Comparison of ENCODE assay signal across 14 cellular contexts in genomic region chr7:36045275-36045674, GRCh38.
DNase-seq lines count a peak whose midpoint lies in the region; ATAC-seq and TF ChIP-seq lines count a peak whose summit lies in the region.
"Had no signal": no experiment of that assay in that cellular context is flagged by ENCODE, and none has a peak within 500 bp of the region (broad histone marks: within the 10 kb centered on the region; RNA-seq: fewer than 3 reads in every experiment).

No MANE protein-coding gene starts in this region.

- no peak for ATAC-seq in esophagus mucosa
- ATAC-seq: natural killer cell treated with Interleukin-12 subunit alpha and Interleukin-12 subunit beta and Interleukin-15 and Interleukin-18, amount 100 ng/mL, for 72 hours had no signal

- peak overlapping the region; percentile 18 for H3K4me2 ChIP-seq in GM23248 (ENCODE audit: unreplicated experiment)
- H3K4me2 ChIP-seq in hepatocyte: no peak overlapping the region
- H3K4me2 ChIP-seq: SK-N-SH had no signal

- peak; percentile 37 for DNase-seq in GM23248
- DNase-seq in coronary artery (ENCODE audit: low spot score): no peak
- DNase-seq in hepatocyte (ENCODE audit: low spot score): no peak
- DNase-seq in spleen: no peak
- no peak for DNase-seq in C1 segment of cervical spinal cord (lab: John Stamatoyannopoulos, UW)
- no peak for DNase-seq in stimulated activated CD4-positive, alpha-beta T cell treated with anti-CD3 and anti-CD28 coated beads, Interleukin-4, amount 100 ng/mL, for 4 hours
- DNase-seq in ureter (ENCODE audit: low spot score): no peak
- DNase-seq: activated CD4-positive, alpha-beta memory T cell treated with anti-CD3 and anti-CD28 coated beads, Interleukin-2, amount 10 ng/mL, durations not matched to agents 7 days and 5 days; anterior cingulate cortex; DMS53; NCI-H1105 treated with DMSO at 0.1 percent for 48 hours; SK-N-SH had no signal

- no peak overlapping the region for H3K4me3 ChIP-seq in GM23248
- no peak overlapping the region for H3K4me3 ChIP-seq in coronary artery
- H3K4me3 ChIP-seq in hepatocyte: no peak overlapping the region
- no peak overlapping the region for H3K4me3 ChIP-seq in spleen

- peaks cover 31% of the 10 kb centered on the region for H3F3A ChIP-seq in GM23248 (ENCODE audit: insufficient read depth)

- H3K9me2 ChIP-seq in GM23248 (ENCODE audit: insufficient read depth): no peaks in the 10 kb centered on the region
- H3K9me2 ChIP-seq in hepatocyte (replicated peaks; ENCODE audit: insufficient read depth): no peaks in the 10 kb centered on the region
- H3K9me2 ChIP-seq: SK-N-SH had no signal

- H3K27ac ChIP-seq in GM23248: 0 out of 2 replicates have a peak overlapping the region, but pooled peaks have one; percentile 5
- peak overlapping the region; percentile 43 to 49 for H3K27ac ChIP-seq in coronary artery
- peak overlapping the region; percentile 6 for H3K27ac ChIP-seq in hepatocyte
- peak overlapping the region in 7 of 8 donors; percentile 42 to 72 (median 61) for H3K27ac ChIP-seq in spleen

- 27% methylated on average over 3 of the region's 3 CpGs for WGBS in GM23248 (ENCODE audit: low coverage in 1 of 2, low lambda C conversion rate in 2 of 2, missing lambda C conversion rate in 2 of 2), 2 experiments
- 46% methylated on average over 3 of the region's 3 CpGs for WGBS in hepatocyte (ENCODE audit: low lambda C conversion rate, missing lambda C conversion rate)
- WGBS in spleen, 5 donors: 51 to 76% (median 61%) methylated on average over 3 of the region's 3 CpGs

- H2AFZ ChIP-seq in GM23248 (peak overlapping the region; percentile 31), hepatocyte (no peak overlapping the region)

- no peak for TF ChIP-seq POLR2A in spleen (IDR thresholded peaks at IDR 0.05)

- intact Hi-C loops in spleen (cut with DNase I; ENCODE audit: low total_unique reads): no loop called here

- no peak overlapping the region for H3K9ac ChIP-seq in GM23248
- H3K9ac ChIP-seq: SK-N-SH had no signal

- in situ Hi-C loops in GM23248 (cut with MboI): no loop called here

- H3K79me2 ChIP-seq in GM23248 (ENCODE audit: insufficient read depth) (no peaks in the 10 kb centered on the region), hepatocyte (no peaks in the 10 kb centered on the region)

- no peaks in the 10 kb centered on the region for H3K27me3 ChIP-seq in GM23248 (replicated peaks; ENCODE audit: insufficient read depth)
- H3K27me3 ChIP-seq in hepatocyte: no peaks in the 10 kb centered on the region
- H3K27me3 ChIP-seq in spleen (replicated peaks in 1 of 7): no peaks in the 10 kb centered on the region

- H3K4me1 ChIP-seq in GM23248 (ENCODE audit: insufficient read depth) (peaks cover 45% of the 10 kb centered on the region), hepatocyte (ENCODE audit: insufficient read depth) (peaks cover 22% of the 10 kb centered on the region), spleen (peaks cover 0 to 44% (median 14%) of the 10 kb centered on the region in 6 donors)

- H3K36me3 ChIP-seq in GM23248 (ENCODE audit: low read depth): no peaks in the 10 kb centered on the region
- H3K36me3 ChIP-seq in hepatocyte (replicated peaks; ENCODE audit: insufficient read depth, low read depth): no peaks in the 10 kb centered on the region
- no peaks in the 10 kb centered on the region for H3K36me3 ChIP-seq in spleen

- H3K9me3 ChIP-seq in GM23248 (ENCODE audit: low read depth) (no peaks in the 10 kb centered on the region), hepatocyte (ENCODE audit: low read depth) (no peaks in the 10 kb centered on the region), spleen (no peaks in the 10 kb centered on the region)
- H3K9me3 ChIP-seq: SK-N-SH had no signal

- no peaks in the 10 kb centered on the region for H4K20me1 ChIP-seq in GM23248 (ENCODE audit: insufficient read depth)
- no peaks in the 10 kb centered on the region for H4K20me1 ChIP-seq in hepatocyte (ENCODE audit: insufficient read depth, poor library complexity, severe bottlenecking)

- TF ChIP-seq CTCF in coronary artery (IDR thresholded peaks at IDR 0.05): no peak
- TF ChIP-seq CTCF in hepatocyte (IDR thresholded peaks at IDR 0.05; ENCODE audit: poor library complexity): no peak
- no peak for TF ChIP-seq CTCF in spleen (IDR thresholded peaks at IDR 0.05 in 8 of 11, conservative IDR thresholded peaks at IDR 0.05 in 3 of 11)

Comparison
In these comparisons a context has a peak if more than half of its experiments do, and no peak if none do; other contexts are left out.
1. H3K27ac ChIP-seq: peak in every context shown above with its lines; median percentile 61 in spleen; 46 in coronary artery; 6 in hepatocyte; 5 in GM23248.